14 cellular contexts compared by ENCODE assay signal in the genomic region with DNA sequence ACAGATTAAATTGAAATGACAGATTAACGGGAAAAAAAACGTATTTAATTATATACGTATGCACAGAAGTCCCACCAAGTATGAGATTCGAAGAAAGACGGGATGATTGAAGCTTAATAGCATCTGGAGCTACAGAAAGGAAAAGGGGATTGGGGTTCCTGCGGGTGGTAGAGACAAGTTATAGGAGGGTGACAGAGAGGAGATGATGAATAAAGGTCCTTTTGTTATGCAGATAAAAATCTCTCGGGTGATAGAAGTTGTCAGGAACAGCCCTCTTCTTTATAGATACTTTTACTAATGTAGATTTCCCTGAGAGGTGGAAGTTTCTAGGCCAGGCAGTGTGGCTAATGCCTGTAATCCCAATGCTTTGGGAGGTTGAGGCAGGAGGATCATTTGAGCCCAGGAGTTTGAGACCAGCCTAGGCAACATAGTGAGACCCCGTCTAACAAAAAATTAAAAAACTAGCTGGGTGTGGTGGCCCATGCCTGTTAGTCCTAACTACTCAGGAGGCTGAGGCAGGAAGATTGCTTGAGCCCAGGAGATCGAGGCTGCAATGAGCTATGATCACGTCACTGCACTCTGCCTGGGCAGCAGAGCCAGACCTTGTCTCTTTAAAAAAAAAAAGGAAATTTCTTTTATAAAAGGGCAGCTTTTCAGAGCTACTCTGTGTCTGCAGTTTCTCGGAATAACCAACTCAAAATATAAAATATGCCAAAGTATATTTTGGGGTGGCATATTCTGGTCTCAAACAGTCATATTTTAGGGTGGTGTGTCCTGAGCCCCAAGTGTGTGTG.
DNase-seq lines count a peak whose midpoint lies in the region; FAIRE-seq and TF ChIP-seq lines count a peak whose summit lies in the region.
"Had no signal": no experiment of that assay in that cellular context is flagged by ENCODE, and none has a peak within 500 bp of the region (broad histone marks: within the 10 kb centered on the region; RNA-seq: fewer than 3 reads in every experiment).

No MANE protein-coding gene starts in this region.

- DNase-seq in left ventricle myocardium inferior, result no peak
- no peak for DNase-seq in cardiac septum (ENCODE audit: low spot score)
- DNase-seq in chondrocyte (ENCODE audit: low spot score), result no peak
- no peak for DNase-seq in nephron progenitor cell
- no peak for DNase-seq in vagina (ENCODE audit: extremely low spot score in 2 of 2)
- DNase-seq in activated T-cell treated with anti-CD3 and anti-CD28 coated beads, Interleukin-2, amount 50 U/mL, for 1 hour, result no peak
- no peak for DNase-seq in frontal cortex (ENCODE audit: low spot score in 2 of 2)
- DNase-seq in effector memory CD4-positive, alpha-beta T cell, result no peak
- DNase-seq: cortex of kidney, GOT3, KBM-7, NCI-H2107, WERI-Rb-1 had no signal

- H3K9me3 Mint-ChIP-seq in chondrocyte (ENCODE audit: low read depth) (no peaks in the 10 kb centered on the region), nephron progenitor cell (no peaks in the 10 kb centered on the region)
- H3K9me3 Mint-ChIP-seq: activated T-helper 1 cell treated with anti-CD3 and anti-CD28 coated beads, Interleukin-12 subunit alpha, Interleukin-12 subunit beta, Interleukin-2, Interleukin-4 antibody, amounts not matched to agents 30 ng/mL and 10 ng/mL and 1 ng/mL, durations not matched to agents 14 hours and 24 hours and 36 hours had no signal

- H3K4me1 ChIP-seq in left ventricle myocardium inferior (peaks cover 71% of the 10 kb centered on the region), vagina (peaks cover 51% of the 10 kb centered on the region)
- H3K4me1 ChIP-seq in effector memory CD4-positive, alpha-beta T cell (ENCODE audit: control insufficient read depth, insufficient read depth, low read length, poor library complexity, severe bottlenecking), result no peaks in the 10 kb centered on the region

- H3K4me3 Mint-ChIP-seq in chondrocyte (ENCODE audit: unreplicated experiment), result no peak overlapping the region
- H3K4me3 Mint-ChIP-seq in nephron progenitor cell, result no peak overlapping the region
- H3K4me3 Mint-ChIP-seq: activated T-helper 1 cell treated with anti-CD3 and anti-CD28 coated beads, Interleukin-12 subunit alpha, Interleukin-12 subunit beta, Interleukin-2, Interleukin-4 antibody, amounts not matched to agents 30 ng/mL and 10 ng/mL and 1 ng/mL, durations not matched to agents 14 hours and 24 hours and 36 hours had no signal

- no peaks in the 10 kb centered on the region for H3K27me3 Mint-ChIP-seq in chondrocyte (ENCODE audit: low read depth)
- H3K27me3 Mint-ChIP-seq in nephron progenitor cell (ENCODE audit: low read depth, poor library complexity), result no peaks in the 10 kb centered on the region

- H3K4me1 Mint-ChIP-seq in chondrocyte (ENCODE audit: low read depth), result peaks cover 50% of the 10 kb centered on the region
- H3K4me1 Mint-ChIP-seq in nephron progenitor cell, result peaks cover 53% of the 10 kb centered on the region

- intact Hi-C loops in left ventricle myocardium inferior (cut with micrococcal nuclease) (no loop called here), cardiac septum (cut with DNase I) (no loop called here), vagina (cut with DNase I) (no loop called here)

- no peaks in the 10 kb centered on the region for H3K27me3 ChIP-seq in left ventricle myocardium inferior (ENCODE audit: low read depth)
- no peaks in the 10 kb centered on the region for H3K27me3 ChIP-seq in vagina
- no peaks in the 10 kb centered on the region for H3K27me3 ChIP-seq in effector memory CD4-positive, alpha-beta T cell (replicated peaks; ENCODE audit: control insufficient read depth, insufficient read depth, low read length, poor library complexity, severe bottlenecking)

- H3K9me3 ChIP-seq in left ventricle myocardium inferior (replicated peaks) (no peaks in the 10 kb centered on the region), vagina (no peaks in the 10 kb centered on the region)
- no peaks in the 10 kb centered on the region for H3K9me3 ChIP-seq in effector memory CD4-positive, alpha-beta T cell (ENCODE audit: control insufficient read depth, low read length)

- H3K36me3 ChIP-seq in left ventricle myocardium inferior (peaks cover 14% of the 10 kb centered on the region), vagina (peaks cover 0 to 34% of the 10 kb centered on the region in 2 donors)
- H3K36me3 ChIP-seq in effector memory CD4-positive, alpha-beta T cell (ENCODE audit: control insufficient read depth, insufficient read depth, low read length), result peaks cover 54% of the 10 kb centered on the region

- H3K27ac Mint-ChIP-seq in chondrocyte (ENCODE audit: unreplicated experiment), result peak overlapping the region; percentile 98
- peak overlapping the region; percentile 48 for H3K27ac Mint-ChIP-seq in nephron progenitor cell
- H3K27ac Mint-ChIP-seq: activated T-helper 1 cell treated with anti-CD3 and anti-CD28 coated beads, Interleukin-12 subunit alpha, Interleukin-12 subunit beta, Interleukin-2, Interleukin-4 antibody, amounts not matched to agents 30 ng/mL and 10 ng/mL and 1 ng/mL, durations not matched to agents 14 hours and 24 hours and 36 hours had no signal

- H3K4me3 ChIP-seq in left ventricle myocardium inferior (no peak overlapping the region), vagina (no peak overlapping the region)
- no peak overlapping the region for H3K4me3 ChIP-seq in effector memory CD4-positive, alpha-beta T cell (ENCODE audit: insufficient read depth, low read depth, low read length, poor library complexity, severe bottlenecking)

- TF ChIP-seq POLR2A in vagina (IDR thresholded peaks at IDR 0.05), result no peak

- TF ChIP-seq CTCF in left ventricle myocardium inferior (IDR thresholded peaks at IDR 0.05; ENCODE audit: borderline replicate concordance), result no peak
- no peak for TF ChIP-seq CTCF in chondrocyte (IDR thresholded peaks at IDR 0.05)
- no peak for TF ChIP-seq CTCF in nephron progenitor cell (IDR thresholded peaks at IDR 0.05)
- TF ChIP-seq CTCF in vagina (IDR thresholded peaks at IDR 0.05), result no peak

- peak overlapping the region; percentile 91 for H3K27ac ChIP-seq in left ventricle myocardium inferior (replicated peaks)
- peak overlapping the region; percentile 81 for H3K27ac ChIP-seq in vagina
- no peak overlapping the region for H3K27ac ChIP-seq in effector memory CD4-positive, alpha-beta T cell (ENCODE audit: insufficient read depth, low read length, poor library complexity, severe bottlenecking)

- peaks cover 18% of the 10 kb centered on the region for H3K36me3 Mint-ChIP-seq in chondrocyte (ENCODE audit: low read depth)
- peaks cover 5% of the 10 kb centered on the region for H3K36me3 Mint-ChIP-seq in nephron progenitor cell (ENCODE audit: low read depth)

- no peak for FAIRE-seq in frontal cortex (lab: Jason Lieb, UNC)
